Comparison of ENCODE assay signal across 8 cellular contexts in the genomic region with DNA sequence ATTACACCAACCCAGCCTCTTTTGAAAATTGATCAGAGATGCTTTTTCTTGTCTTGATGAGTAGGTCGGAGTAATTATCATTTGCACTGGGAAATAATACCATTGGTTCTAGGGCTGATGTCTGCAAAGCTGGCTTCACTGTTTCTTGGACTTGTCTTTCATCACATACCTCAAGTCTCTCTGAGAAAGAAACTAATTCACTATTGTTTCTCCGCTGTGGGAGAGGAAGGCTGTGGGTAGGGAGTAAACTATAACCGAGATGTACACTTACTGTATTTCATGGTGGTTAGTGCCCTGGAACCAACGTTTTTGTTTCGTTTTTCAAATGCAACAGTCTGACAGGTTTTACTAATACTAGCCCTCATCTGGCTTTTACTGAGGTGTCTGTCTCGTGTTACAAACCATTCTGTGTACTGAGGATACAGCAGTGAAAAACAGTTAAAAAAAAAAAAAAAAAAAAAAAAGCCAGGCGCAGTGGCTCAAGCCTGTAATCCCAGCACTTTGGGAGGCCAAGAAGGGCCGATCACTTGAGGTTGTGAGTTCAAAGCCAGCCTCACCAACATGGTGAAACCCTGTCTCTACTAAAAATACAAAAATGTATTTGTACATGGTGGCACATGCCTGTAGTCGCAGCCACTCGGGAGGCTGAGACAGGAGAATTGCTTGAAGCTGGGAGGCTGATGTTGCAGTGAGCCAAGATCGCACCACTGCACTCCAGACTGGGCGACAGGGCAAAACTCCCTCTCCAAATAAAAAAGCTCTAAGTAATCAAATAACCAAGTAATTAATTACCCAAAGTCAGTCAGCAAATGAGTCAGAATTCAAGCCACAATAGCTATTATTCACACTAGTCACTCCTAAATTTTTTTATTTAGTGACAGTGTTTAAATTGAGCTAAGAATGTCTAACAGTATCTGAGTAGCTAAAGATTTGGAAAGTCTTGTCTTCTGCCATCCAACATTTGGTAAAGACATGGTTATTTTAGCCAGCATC. TPM values are rescaled to one million over a fixed set of nuclear protein-coding genes. Genes with fewer than 3 reads are reported as not detected.
DNase-seq lines count a peak whose midpoint lies in the region; ATAC-seq and TF ChIP-seq lines count a peak whose summit lies in the region.

No MANE protein-coding gene starts in this region.

- H3K27me3 ChIP-seq in GM06990 (replicated peaks; ENCODE audit: control insufficient read depth, insufficient read depth, low read length) = no peaks in the 10 kb centered on the region

- peaks cover 8% of the 10 kb centered on the region for H3K27me3 Mint-ChIP-seq in activated CD4-positive, alpha-beta memory T cell treated with anti-CD3 and anti-CD28 coated beads, Interleukin-2, amount 10 ng/mL, durations not matched to agents 7 days and 5 days

- ATAC-seq in GM19463 (IDR thresholded peaks at IDR 0.05; ENCODE audit: unreplicated experiment) (peak; percentile 77), HG03354 (IDR thresholded peaks at IDR 0.05; ENCODE audit: poor library complexity, severe bottlenecking, unreplicated experiment) (peak; percentile 74), sciatic nerve (peak; percentile 16)

- H3K36me3 Mint-ChIP-seq in activated CD4-positive, alpha-beta memory T cell treated with anti-CD3 and anti-CD28 coated beads, Interleukin-2, amount 10 ng/mL, durations not matched to agents 7 days and 5 days (ENCODE audit: low read depth) = peaks cover 37% of the 10 kb centered on the region

- POLR2A ChIA-PET in activated CD4-positive, alpha-beta memory T cell treated with anti-CD3 and anti-CD28 coated beads, Interleukin-2, amount 10 ng/mL, durations not matched to agents 7 days and 5 days (lab: Charles Lee) = interaction anchor here (0.7 to 6.7 kb wide), 9 partner anchors 9 to 627 kb away, joined by 3 to 42 read pairs (median 5); a partner anchor contains a TSS

- peak overlapping the region; percentile 60 for H3K4me3 Mint-ChIP-seq in activated CD4-positive, alpha-beta memory T cell treated with anti-CD3 and anti-CD28 coated beads, Interleukin-2, amount 10 ng/mL, durations not matched to agents 7 days and 5 days

- peak; percentile 64 for DNase-seq in GM06990 (ENCODE audit: extremely low read depth, insufficient read length)
- DNase-seq in activated CD4-positive, alpha-beta memory T cell treated with anti-CD3 and anti-CD28 coated beads, Interleukin-2, amount 10 ng/mL, durations not matched to agents 7 days and 5 days = peak; percentile 44
- DNase-seq in sciatic nerve (ENCODE audit: low spot score) = no peak
- no peak for DNase-seq in HPDE6-E6E7 (ENCODE audit: extremely low spot score)
- no peak for DNase-seq in NCI-H1417 treated with DMSO at 0.1 percent for 48 hours (lab: John Stamatoyannopoulos, UW)
- DNase-seq in anterior cingulate cortex (lab: John Stamatoyannopoulos, UW) = no peak

- H3K36me3 ChIP-seq in GM06990 (ENCODE audit: control insufficient read depth, insufficient read depth, low read length) = peaks cover 10% of the 10 kb centered on the region

- intact Hi-C loops in sciatic nerve (cut with DNase I) = no loop called here

- H3K4me1 Mint-ChIP-seq in activated CD4-positive, alpha-beta memory T cell treated with anti-CD3 and anti-CD28 coated beads, Interleukin-2, amount 10 ng/mL, durations not matched to agents 7 days and 5 days = peaks cover 42% of the 10 kb centered on the region

- no peak for TF ChIP-seq CTCF in GM06990 (IDR thresholded peaks at IDR 0.05; ENCODE audit: insufficient read depth, low read length, poor library complexity, severe bottlenecking)

- CTCF ChIA-PET in activated CD4-positive, alpha-beta memory T cell treated with anti-CD3 and anti-CD28 coated beads, Interleukin-2, amount 10 ng/mL, durations not matched to agents 7 days and 5 days (lab: Charles Lee) = interaction anchor here (0.6 to 5.0 kb wide), 31 partner anchors 9 to 866 kb away, joined by 3 to 41 read pairs (median 4); a partner anchor contains a TSS

- no peaks in the 10 kb centered on the region for H3K9me3 Mint-ChIP-seq in activated CD4-positive, alpha-beta memory T cell treated with anti-CD3 and anti-CD28 coated beads, Interleukin-2, amount 10 ng/mL, durations not matched to agents 7 days and 5 days

- H3K4me3 ChIP-seq in GM06990 (replicated peaks; ENCODE audit: low read depth, low read length) = peak overlapping the region; percentile 48

- H3K27ac Mint-ChIP-seq in activated CD4-positive, alpha-beta memory T cell treated with anti-CD3 and anti-CD28 coated beads, Interleukin-2, amount 10 ng/mL, durations not matched to agents 7 days and 5 days = peak overlapping the region; percentile 85

RNA-seq across cellular contexts. Expression of a gene that starts 23.3 kb away (rescaled TPM):
- total RNA-seq in activated CD4-positive, alpha-beta memory T cell treated with anti-CD3 and anti-CD28 coated beads, Interleukin-2, amount 10 ng/mL, durations not matched to agents 7 days and 5 days = 10 to 100 TPM; 81.4 to 89.3 TPM
- total RNA-seq in sciatic nerve = 97.5 TPM

RNA-seq across cellular contexts. Expression of a gene that starts 55.7 kb away (rescaled TPM):
- total RNA-seq in activated CD4-positive, alpha-beta memory T cell treated with anti-CD3 and anti-CD28 coated beads, Interleukin-2, amount 10 ng/mL, durations not matched to agents 7 days and 5 days = 100 to 1,000 TPM in 1 of 2 experiments, 10 to 100 TPM in 1; 95.7 to 102 TPM
- total RNA-seq in sciatic nerve = 63.7 TPM

Comparison
In these comparisons a context has a peak if more than half of its experiments do, and no peak if none do; other contexts are left out.
1. DNase-seq: peak in GM06990 (single experiment) and activated CD4-positive, alpha-beta memory T cell treated with anti-CD3 and anti-CD28 coated beads, Interleukin-2, amount 10 ng/mL, durations not matched to agents 7 days and 5 days (single experiment); none in sciatic nerve (single experiment), HPDE6-E6E7 (single experiment), NCI-H1417 treated with DMSO at 0.1 percent for 48 hours (single experiment) and anterior cingulate cortex (0 of 58).
2. ATAC-seq: peak in every context shown above with its lines; median percentile 77 in GM19463; 74 in HG03354; 16 in sciatic nerve.